8 cellular contexts compared by ENCODE assay signal in genomic region chr19:44164673-44165512, GRCh38. TPM values are rescaled to one million over a fixed set of nuclear protein-coding genes. Genes with fewer than 3 reads are reported as not detected.
DNase-seq lines count a peak whose midpoint lies in the region; ATAC-seq and TF ChIP-seq lines count a peak whose summit lies in the region.

Gene ZNF226 (plus strand): TSS chr19:44165100. CDS start chr19:44170081, 4,981 bp downstream.

- no peaks in the 10 kb centered on the region for H3K27me3 Mint-ChIP-seq in T-helper 2 cell treated with Interferon-gamma antibody and Interleukin-4, amounts not matched to agents 5 μg/mL and 100 μg/mL, for 36 hours (ENCODE audit: low read depth)

- peaks cover 65% of the 10 kb centered on the region for H3K9me3 Mint-ChIP-seq in T-helper 2 cell treated with Interferon-gamma antibody and Interleukin-4, amounts not matched to agents 5 μg/mL and 100 μg/mL, for 36 hours

- peak within 1 kb of the TSS; percentile 90 for H3K27ac Mint-ChIP-seq in T-helper 2 cell treated with Interferon-gamma antibody and Interleukin-4, amounts not matched to agents 5 μg/mL and 100 μg/mL, for 36 hours

- H3K9me3 ChIP-seq in hepatocyte (ENCODE audit: low read depth): no peaks in the 10 kb centered on the region

- H3K4me2 ChIP-seq in hepatocyte: peak within 1 kb of the TSS; percentile 82

- H3K4me1 Mint-ChIP-seq in T-helper 2 cell treated with Interferon-gamma antibody and Interleukin-4, amounts not matched to agents 5 μg/mL and 100 μg/mL, for 36 hours (ENCODE audit: low read depth): peaks cover 22% of the 10 kb centered on the region

- no peaks in the 10 kb centered on the region for H3K9me2 ChIP-seq in hepatocyte (replicated peaks; ENCODE audit: insufficient read depth)

- H2AFZ ChIP-seq in hepatocyte: peak within 1 kb of the TSS; percentile 82

- H3K4me3 Mint-ChIP-seq in T-helper 2 cell treated with Interferon-gamma antibody and Interleukin-4, amounts not matched to agents 5 μg/mL and 100 μg/mL, for 36 hours: peak within 1 kb of the TSS; percentile 98

- H3K36me3 ChIP-seq in hepatocyte (replicated peaks; ENCODE audit: insufficient read depth, low read depth): peaks cover 3% of the 10 kb centered on the region

- ATAC-seq in HG02884 (IDR thresholded peaks at IDR 0.05; ENCODE audit: unreplicated experiment) (peak; percentile 90), HG02970 (IDR thresholded peaks at IDR 0.05; ENCODE audit: low FRiP score, unreplicated experiment) (no peak)

- TF ChIP-seq CTCF in hepatocyte (IDR thresholded peaks at IDR 0.05; ENCODE audit: poor library complexity): no peak

- H3K79me2 ChIP-seq in hepatocyte: peaks cover 39% of the 10 kb centered on the region

- H4K20me1 ChIP-seq in hepatocyte (ENCODE audit: insufficient read depth, poor library complexity, severe bottlenecking): no peaks in the 10 kb centered on the region

- WGBS in hepatocyte (ENCODE audit: low lambda C conversion rate, missing lambda C conversion rate): under 1% methylated on average over 32 of the region's 32 CpGs

- H3K36me3 Mint-ChIP-seq in T-helper 2 cell treated with Interferon-gamma antibody and Interleukin-4, amounts not matched to agents 5 μg/mL and 100 μg/mL, for 36 hours (ENCODE audit: low read depth): peaks cover 57% of the 10 kb centered on the region

- peak within 1 kb of the TSS; percentile 54 for H3K4me3 ChIP-seq in hepatocyte

- peaks cover 7% of the 10 kb centered on the region for H3K4me1 ChIP-seq in hepatocyte (ENCODE audit: insufficient read depth)

- peak; percentile 64 for TF ChIP-seq POLR2A in GM15510 (IDR thresholded peaks at IDR 0.05; ENCODE audit: borderline replicate concordance, extremely low read depth, insufficient read length)

- peak; percentile 98 for DNase-seq in NCI-H187 treated with DMSO at 0.1 percent for 48 hours (lab: John Stamatoyannopoulos, UW)
- peak; percentile 79 for DNase-seq in T-helper 2 cell treated with Interferon-gamma antibody and Interleukin-4, amounts not matched to agents 5 μg/mL and 100 μg/mL, for 36 hours (ENCODE audit: low spot score)
- peak; percentile 99 for DNase-seq in astrocyte of the hippocampus (ENCODE audit: low read depth, low spot score)
- peak; percentile 97 for DNase-seq in hepatocyte (ENCODE audit: low spot score)
- DNase-seq in renal cortical epithelial cell (ENCODE audit: low read depth): peak; percentile 100

- H3K27ac ChIP-seq in hepatocyte: peak within 1 kb of the TSS; percentile 91

- H3K27me3 ChIP-seq in hepatocyte: no peaks in the 10 kb centered on the region

RNA-seq across cellular contexts. Expression of gene ZNF226, which starts in this region (rescaled TPM):
- total RNA-seq in hepatocyte (22.6 and 30.9 TPM in 2 replicates), renal cortical epithelial cell (13.2 and 25.1 TPM in 2 replicates)
- polyA plus RNA-seq in hepatocyte: 30.9 and 31.2 TPM in 2 replicates
